17 cellular contexts compared by ENCODE assay signal in genomic region chr7:11221931-11222330, GRCh38.
"Had no signal": no experiment of that assay in that cellular context is flagged by ENCODE, and none has a peak within 500 bp of the region (broad histone marks: within the 10 kb centered on the region; RNA-seq: fewer than 3 reads in every experiment).

No MANE protein-coding gene starts in this region.

- H3K4me3 Mint-ChIP-seq: activated CD8-positive, alpha-beta T cell treated with anti-CD3 and anti-CD28 coated beads, Interleukin-2, amount 10 ng/mL, durations not matched to agents 7 days and 5 days; activated T-cell treated with anti-CD3 and anti-CD28 coated beads, Interleukin-2, amount 50 U/mL, for 72 hours; naive thymus-derived CD8-positive, alpha-beta T cell; WTC11 had no signal

- H3K27ac ChIP-seq: cardiac muscle cell, dorsolateral prefrontal cortex, tibial artery, vagina had no signal

- H3K4me1 ChIP-seq: tibial artery, vagina had no signal

- H3K36me3 ChIP-seq: cardiac muscle cell, tibial artery, vagina had no signal

- H3K9me3 Mint-ChIP-seq: activated naive CD4-positive, alpha-beta T cell treated with anti-CD3 and anti-CD28 coated beads, Interleukin-2, amount 50 U/mL, for 72 hours; activated T-cell treated with anti-CD3 and anti-CD28 coated beads, Interleukin-2, amount 50 U/mL, for 72 hours; naive thymus-derived CD8-positive, alpha-beta T cell had no signal

- FAIRE-seq: TTC549 had no signal

- ATAC-seq: activated CD8-positive, alpha-beta T cell treated with anti-CD3 and anti-CD28 coated beads, Interleukin-2, amount 10 ng/mL, durations not matched to agents 7 days and 5 days; activated naive CD4-positive, alpha-beta T cell treated with anti-CD3 and anti-CD28 coated beads, Interleukin-2, amount 50 U/mL, for 72 hours; activated T-cell treated with anti-CD3 and anti-CD28 coated beads, Interleukin-2, amount 50 U/mL, for 72 hours; left colon; naive thymus-derived CD8-positive, alpha-beta T cell; WTC11 had no signal

- H3K27ac Mint-ChIP-seq: activated CD8-positive, alpha-beta T cell treated with anti-CD3 and anti-CD28 coated beads, Interleukin-2, amount 10 ng/mL, durations not matched to agents 7 days and 5 days; activated naive CD4-positive, alpha-beta T cell treated with anti-CD3 and anti-CD28 coated beads, Interleukin-2, amount 50 U/mL, for 72 hours; activated T-cell treated with anti-CD3 and anti-CD28 coated beads, Interleukin-2, amount 50 U/mL, for 72 hours; naive thymus-derived CD8-positive, alpha-beta T cell; WTC11 had no signal

- H3K4me3 ChIP-seq: cardiac muscle cell, dorsolateral prefrontal cortex, tibial artery, vagina had no signal

- H3K27me3 ChIP-seq: cardiac muscle cell, dorsolateral prefrontal cortex, tibial artery, vagina had no signal

- H3K9me3 ChIP-seq: tibial artery, vagina had no signal

- H3K4me1 Mint-ChIP-seq: naive thymus-derived CD8-positive, alpha-beta T cell; WTC11 had no signal

- DNase-seq: activated CD4-positive, alpha-beta T cell treated with anti-CD3 and anti-CD28 coated beads for 48 hours; activated CD8-positive, alpha-beta memory T cell treated with anti-CD3 and anti-CD28 coated beads, Interleukin-2, amount 50 U/mL, for 4 hours; activated CD8-positive, alpha-beta T cell treated with anti-CD3 and anti-CD28 coated beads, Interleukin-2, amount 10 ng/mL, durations not matched to agents 7 days and 5 days; activated gamma-delta T cell; activated T-cell treated with anti-CD3 and anti-CD28 coated beads, Interleukin-2, amount 50 U/mL, for 72 hours; dorsolateral prefrontal cortex; erythroblast; left colon; naive thymus-derived CD8-positive, alpha-beta T cell; stimulated activated CD4-positive, alpha-beta T cell treated with anti-CD3 and anti-CD28 coated beads, Interleukin-2, amount 100 ng/mL, for 48 hours; stimulated activated naive CD4-positive, alpha-beta T cell; tibial artery had no signal

- H3K36me3 Mint-ChIP-seq: activated naive CD4-positive, alpha-beta T cell treated with anti-CD3 and anti-CD28 coated beads, Interleukin-2, amount 50 U/mL, for 72 hours; naive thymus-derived CD8-positive, alpha-beta T cell had no signal
